Comparison of ENCODE assay signal across 14 cellular contexts in genomic region chr3:106425021-106425420, GRCh38.
DNase-seq lines count a peak whose midpoint lies in the region; ATAC-seq and TF ChIP-seq lines count a peak whose summit lies in the region.
"Had no signal": no experiment of that assay in that cellular context is flagged by ENCODE, and none has a peak within 500 bp of the region (broad histone marks: within the 10 kb centered on the region; RNA-seq: fewer than 3 reads in every experiment).

No MANE protein-coding gene starts in this region.

- H3K4me1 ChIP-seq in transverse colon, result no peaks in the 10 kb centered on the region
- H3K4me1 ChIP-seq: right lobe of liver had no signal

- peak overlapping the region; percentile 74 for H3K27ac ChIP-seq in SK-N-MC
- no peak overlapping the region for H3K27ac ChIP-seq in transverse colon
- H3K27ac ChIP-seq: right lobe of liver had no signal

- peak overlapping the region; percentile 86 for H3K27ac Mint-ChIP-seq in stimulated activated naive CD8-positive, alpha-beta T cell treated with anti-CD3 and anti-CD28 coated beads, Interleukin-15, Interleukin-2, amounts not matched to agents 100 ng/mL and 50 ng/mL, for 24 hours
- H3K27ac Mint-ChIP-seq: activated B cell treated with CpG ODN at 0.5 μM for 24 hours; activated naive CD8-positive, alpha-beta T cell treated with anti-CD3 and anti-CD28 coated beads, Interleukin-2, amount 10 ng/mL, durations not matched to agents 7 days and 5 days had no signal

- ATAC-seq in stimulated activated naive CD8-positive, alpha-beta T cell treated with anti-CD3 and anti-CD28 coated beads, Interleukin-15, Interleukin-2, amounts not matched to agents 100 U/mL and 50 U/mL, for 24 hours, result no peak
- no peak for ATAC-seq in HG03521 (IDR thresholded peaks at IDR 0.05; ENCODE audit: unreplicated experiment)
- ATAC-seq: mucosa of descending colon, right lobe of liver had no signal

- in situ Hi-C loops in transverse colon (cut with MboI; ENCODE audit: low pct_ligation_motif_present in 1 of 4, low pct_unique_long_range_greater_than_20kb in 1 of 4, low sequenced_read_pairs in 3 of 4), result no loop called here

- TF ChIP-seq POLR2A in transverse colon (IDR thresholded peaks at IDR 0.05), result no peak

- WGBS in transverse colon (ENCODE audit: low coverage in 1 of 2), 2 donors, result 57 to 58% methylated on average over 2 of the region's 2 CpGs

- no peak overlapping the region for H3K9ac ChIP-seq in SK-N-MC (ENCODE audit: insufficient read length)

- intact Hi-C loops in transverse colon (cut with DNase I; ENCODE audit: low total_unique reads), result no loop called here

- peaks cover 89% of the 10 kb centered on the region for H3K4me1 Mint-ChIP-seq in stimulated activated naive CD8-positive, alpha-beta T cell treated with anti-CD3 and anti-CD28 coated beads, Interleukin-15, Interleukin-2, amounts not matched to agents 100 ng/mL and 50 ng/mL, for 24 hours (ENCODE audit: low read depth)

- no peak for DNase-seq in stimulated activated naive CD8-positive, alpha-beta T cell treated with anti-CD3 and anti-CD28 coated beads, Interleukin-15, Interleukin-2, amounts not matched to agents 100 U/mL and 50 U/mL, for 24 hours
- no peak for DNase-seq in SK-N-MC (ENCODE audit: low read depth, low spot score)
- peak; percentile 80 for DNase-seq in fibroblast of pulmonary artery (ENCODE audit: low read depth)
- DNase-seq in NCI-H1694 treated with DMSO at 0.1 percent for 48 hours (lab: John Stamatoyannopoulos, UW), result no peak
- no peak for DNase-seq in transverse colon
- no peak for DNase-seq in islet precursor cell
- DNase-seq: activated B cell treated with CpG ODN at 0.5 μM for 24 hours; activated naive CD8-positive, alpha-beta T cell treated with anti-CD3 and anti-CD28 coated beads, Interleukin-2, amount 10 ng/mL, durations not matched to agents 7 days and 5 days; effector CD8-positive, alpha-beta T cell; KG1; mucosa of descending colon; right lobe of liver had no signal

- H3K4me3 ChIP-seq in SK-N-MC (peak overlapping the region; percentile 65), fibroblast of pulmonary artery (replicated peaks; ENCODE audit: low read depth, low read length) (no peak overlapping the region), transverse colon (no peak overlapping the region)
- H3K4me3 ChIP-seq: mucosa of descending colon, right lobe of liver had no signal

- peaks cover 31% of the 10 kb centered on the region for H3K36me3 Mint-ChIP-seq in stimulated activated naive CD8-positive, alpha-beta T cell treated with anti-CD3 and anti-CD28 coated beads, Interleukin-15, Interleukin-2, amounts not matched to agents 100 ng/mL and 50 ng/mL, for 24 hours (ENCODE audit: low read depth)

- no peaks in the 10 kb centered on the region for H3K9me3 ChIP-seq in SK-N-MC (ENCODE audit: low read depth, low read length)
- H3K9me3 ChIP-seq in transverse colon, result peaks cover 0 to 3% of the 10 kb centered on the region in 2 donors
- H3K9me3 ChIP-seq: mucosa of descending colon, right lobe of liver had no signal

- H3K27me3 Mint-ChIP-seq in stimulated activated naive CD8-positive, alpha-beta T cell treated with anti-CD3 and anti-CD28 coated beads, Interleukin-15, Interleukin-2, amounts not matched to agents 100 ng/mL and 50 ng/mL, for 24 hours, result no peaks in the 10 kb centered on the region
- H3K27me3 Mint-ChIP-seq: activated B cell treated with CpG ODN at 0.5 μM for 24 hours; activated naive CD8-positive, alpha-beta T cell treated with anti-CD3 and anti-CD28 coated beads, Interleukin-2, amount 10 ng/mL, durations not matched to agents 7 days and 5 days had no signal

- TF ChIP-seq CTCF in fibroblast of pulmonary artery (IDR thresholded peaks at IDR 0.05; ENCODE audit: low read length, missing control alignments) (no peak), transverse colon (IDR thresholded peaks at IDR 0.05) (no peak)

- no peaks in the 10 kb centered on the region for H3K27me3 ChIP-seq in transverse colon
- H3K27me3 ChIP-seq: right lobe of liver had no signal

- H3K36me3 ChIP-seq in SK-N-MC (ENCODE audit: insufficient read depth, low read length), result no peaks in the 10 kb centered on the region
- no peaks in the 10 kb centered on the region for H3K36me3 ChIP-seq in transverse colon
- H3K36me3 ChIP-seq: right lobe of liver had no signal

- TF ChIP-seq EP300 in transverse colon (IDR thresholded peaks at IDR 0.05; ENCODE audit: low read depth), result no peak

- peaks cover 27% of the 10 kb centered on the region for H3K9me3 Mint-ChIP-seq in stimulated activated naive CD8-positive, alpha-beta T cell treated with anti-CD3 and anti-CD28 coated beads, Interleukin-15, Interleukin-2, amounts not matched to agents 100 ng/mL and 50 ng/mL, for 24 hours

- no peak overlapping the region for H3K4me3 Mint-ChIP-seq in stimulated activated naive CD8-positive, alpha-beta T cell treated with anti-CD3 and anti-CD28 coated beads, Interleukin-15, Interleukin-2, amounts not matched to agents 100 ng/mL and 50 ng/mL, for 24 hours
- H3K4me3 Mint-ChIP-seq: activated B cell treated with CpG ODN at 0.5 μM for 24 hours; activated naive CD8-positive, alpha-beta T cell treated with anti-CD3 and anti-CD28 coated beads, Interleukin-2, amount 10 ng/mL, durations not matched to agents 7 days and 5 days had no signal
